Comparison of ENCODE assay signal across 10 cellular contexts in the genomic region with DNA sequence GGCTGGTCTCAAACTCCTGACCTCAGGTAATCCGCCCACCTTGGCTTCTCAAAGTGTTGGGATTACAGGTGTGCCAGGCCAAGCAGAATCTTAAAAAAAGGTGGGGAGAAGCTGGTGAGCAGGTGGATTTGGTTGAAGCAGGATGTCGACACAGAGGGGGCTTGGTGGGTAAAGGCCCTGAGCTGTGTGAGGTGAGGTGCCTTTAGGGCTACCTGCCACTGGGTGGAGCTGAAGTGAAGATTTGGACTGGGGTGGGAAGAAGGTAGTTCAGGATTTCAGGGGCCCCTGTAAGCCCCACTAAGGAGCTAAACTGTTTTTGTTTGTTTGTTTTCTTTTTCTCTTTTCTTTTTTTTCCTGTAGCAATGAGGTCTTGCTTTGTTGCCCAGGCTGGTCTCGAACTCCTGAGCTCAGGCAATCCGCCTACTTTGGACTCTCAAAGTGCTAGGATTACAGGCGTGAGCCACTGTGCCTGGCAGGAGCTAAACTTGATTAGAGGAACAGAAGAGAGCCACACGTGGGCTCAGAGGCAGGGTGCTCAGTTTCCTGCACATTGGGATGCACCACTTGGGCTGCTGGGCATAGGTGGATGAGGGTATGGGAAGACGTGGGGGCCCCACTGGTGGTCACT. TPM values are rescaled to one million over a fixed set of nuclear protein-coding genes. Genes with fewer than 3 reads are reported as not detected.
DNase-seq lines count a peak whose midpoint lies in the region; ATAC-seq and TF ChIP-seq lines count a peak whose summit lies in the region.
"Had no signal": no experiment of that assay in that cellular context is flagged by ENCODE, and none has a peak within 500 bp of the region (broad histone marks: within the 10 kb centered on the region; RNA-seq: fewer than 3 reads in every experiment).

No MANE protein-coding gene starts in this region.

- no peak for TF ChIP-seq EP300 in ovary (IDR thresholded peaks at IDR 0.05)

- no peak overlapping the region for H3K27ac ChIP-seq in ovary

- no peaks in the 10 kb centered on the region for H3K36me3 ChIP-seq in ovary

- no peak overlapping the region for H3K4me3 ChIP-seq in foreskin fibroblast (ENCODE audit: low read depth in 1 of 2, low read length in 2 of 2)
- no peak overlapping the region for H3K4me3 ChIP-seq in ovary

- no peaks in the 10 kb centered on the region for H3K27me3 ChIP-seq in ovary

- TF ChIP-seq CTCF in foreskin fibroblast (IDR thresholded peaks at IDR 0.05; ENCODE audit: low read depth, low read length) = peak; percentile 38
- no peak for TF ChIP-seq CTCF in ovary (IDR thresholded peaks at IDR 0.05)

- no peaks in the 10 kb centered on the region for H3K9me3 ChIP-seq in ovary

- peak; percentile 38 for DNase-seq in AG08395 (ENCODE audit: low spot score)
- peak; percentile 37 for DNase-seq in EL
- peak; percentile 14 for DNase-seq in NOMO-1 treated with DMSO at 0.1 percent for 48 hours (lab: John Stamatoyannopoulos, UW; ENCODE audit: unreplicated experiment)
- no peak for DNase-seq in foreskin fibroblast
- DNase-seq in GOT3 (lab: John Stamatoyannopoulos, UW) = no peak
- DNase-seq in ovary = no peak
- DNase-seq: NCI-H510A treated with DMSO at 0.1 percent for 48 hours had no signal

- ATAC-seq in HG02642 (IDR thresholded peaks at IDR 0.05; ENCODE audit: poor library complexity, unreplicated experiment) = no peak
- ATAC-seq in HG03571 (IDR thresholded peaks at IDR 0.05; ENCODE audit: unreplicated experiment) = no peak

- no peak for TF ChIP-seq POLR2A in ovary (IDR thresholded peaks at IDR 0.05)

- H3K4me1 ChIP-seq in ovary (ENCODE audit: insufficient read depth) = no peaks in the 10 kb centered on the region

- intact Hi-C loops in ovary (cut with DNase I) = no loop called here

- WGBS in ovary, 3 donors = 59 to 72% (median 68%) methylated on average over 7 of the region's 7 CpGs

RNA-seq across cellular contexts. Expression of a gene that starts 6.0 kb away (rescaled TPM):
- 1 to 10 TPM in 4 of 7 donors, under 1 TPM in 3; 0.69 to 1.6 (median 1.0) TPM for total RNA-seq in ovary
- 1 to 10 TPM in 1 of 2 donors, under 1 TPM in 1; 0.47 to 1.3 TPM for polyA plus RNA-seq in ovary

RNA-seq across cellular contexts. Expression of a gene that starts 11.4 kb away (rescaled TPM):
- 1 to 10 TPM in 1 of 7 donors, under 1 TPM in 4, not detected in 2; 0.23 to 4.8 (median 0.61) TPM for total RNA-seq in ovary
- under 1 TPM; 0.16 to 0.30 TPM for polyA plus RNA-seq in ovary
- total RNA-seq: activated naive CD4-positive, alpha-beta T cell treated with anti-CD3 and anti-CD28 coated beads, Interleukin-2, amount 50 U/mL, for 72 hours had no signal

RNA-seq across cellular contexts. Expression of a gene that starts 19.0 kb away (rescaled TPM):
- total RNA-seq in ovary = 10 to 100 TPM; 27.5 to 54.0 (median 39.3) TPM
- polyA plus RNA-seq in ovary = 10 to 100 TPM in 1 of 2 donors, 1 to 10 TPM in 1; 7.8 to 54.9 TPM

RNA-seq across cellular contexts. Expression of a gene that starts 24.8 kb away (rescaled TPM):
- total RNA-seq in ovary = 1 to 10 TPM in 2 of 7 donors, under 1 TPM in 2, not detected in 3; 0.25 to 3.0 (median 0.77) TPM
- polyA plus RNA-seq in ovary = under 1 TPM; 0.02 to 0.03 TPM
- total RNA-seq: activated naive CD4-positive, alpha-beta T cell treated with anti-CD3 and anti-CD28 coated beads, Interleukin-2, amount 50 U/mL, for 72 hours had no signal

RNA-seq across cellular contexts. Expression of a gene that starts 38.8 kb away (rescaled TPM):
- total RNA-seq in ovary = 10 to 100 TPM; 30.4 to 73.4 (median 51.6) TPM
- 10 to 100 TPM; 28.2 to 32.3 TPM for polyA plus RNA-seq in ovary

Comparison
In these comparisons a context has a peak if more than half of its experiments do, and no peak if none do; other contexts are left out.
1. DNase-seq: peak in AG08395 (single experiment), EL (single experiment) and NOMO-1 treated with DMSO at 0.1 percent for 48 hours (single experiment); none in foreskin fibroblast (0 of 2), GOT3 (single experiment) and ovary (0 of 5).